In genomic region chr6:160972594-160972993, GRCh38 we compare ENCODE assay signal across 8 cellular contexts. TPM values are rescaled to one million over a fixed set of nuclear protein-coding genes. Genes with fewer than 3 reads are reported as not detected.
DNase-seq lines count a peak whose midpoint lies in the region; ATAC-seq, FAIRE-seq and TF ChIP-seq lines count a peak whose summit lies in the region.
"Not testable (repeated sequence)": the region's sequence is repeated elsewhere in the genome, so short reads cannot be mapped to it uniquely, and the experiment has no call there.

No MANE protein-coding gene starts in this region.

- H3K9me1 ChIP-seq in keratinocyte (ENCODE audit: control insufficient read depth, extremely low read depth, insufficient read depth, low read length), result not testable (repeated sequence)

- WGBS in mammary epithelial cell (ENCODE audit: low coverage, missing lambda C conversion rate), result 98% methylated on average over 8 of the region's 16 CpGs
- WGBS in suprapubic skin, result 94% methylated on average over 16 of the region's 16 CpGs

- not testable (repeated sequence) for BruUV-seq in mammary epithelial cell (replicated peaks; lab: Mats Ljungman, UMichigan)

- H4K20me1 ChIP-seq in KMS-11 (ENCODE audit: insufficient read depth); mammary epithelial cell (ENCODE audit: insufficient read depth, low read length); keratinocyte (ENCODE audit: control insufficient read depth, extremely low read depth, insufficient read depth, low read length); neural progenitor cell (ENCODE audit: low read depth): not testable (repeated sequence)

- FAIRE-seq in keratinocyte (lab: Jason Lieb, UNC), result not testable (repeated sequence)

- CTCF ChIA-PET in AG04450 (lab: Charles Lee), result interaction anchor here (0.7 to 2.6 kb wide), 4 partner anchors 18 to 398 kb away, joined by 3 to 11 read pairs (median 4); no protein-coding TSS in a partner anchor
- CTCF ChIA-PET in mammary epithelial cell (lab: Charles Lee; ENCODE audit: low non-redundant PET), result not testable (repeated sequence)

- H3K36me3 ChIP-seq in KMS-11 (ENCODE audit: insufficient read depth); SJCRH30; mammary epithelial cell (ENCODE audit: insufficient read depth, low read length); keratinocyte (ENCODE audit: control insufficient read depth in 2 of 2, extremely low read depth in 1 of 2, insufficient read depth in 2 of 2, low read length in 2 of 2); neural progenitor cell; suprapubic skin: not testable (repeated sequence)

- peak overlapping the region; percentile 65 for H3K9ac ChIP-seq in KMS-11
- not testable (repeated sequence) for H3K9ac ChIP-seq in mammary epithelial cell (ENCODE audit: insufficient read depth, low read length); keratinocyte (ENCODE audit: control insufficient read depth, extremely low read depth, insufficient read depth, low read length); neural progenitor cell

- intact Hi-C loops in mammary epithelial cell (cut with micrococcal nuclease), result not testable (repeated sequence)

- H3K4me2 ChIP-seq in KMS-11 (peak overlapping the region; percentile 81), keratinocyte (ENCODE audit: control insufficient read depth, extremely low read depth, insufficient read depth, low read depth, low read length) (peak overlapping the region; percentile 76)
- not testable (repeated sequence) for H3K4me2 ChIP-seq in mammary epithelial cell (ENCODE audit: insufficient read depth, low read depth, low read length); neural progenitor cell

- not testable (repeated sequence) for H3K9me3 ChIP-seq in AG04450 (ENCODE audit: control insufficient read depth, insufficient read depth, low read length); SJCRH30 (replicated peaks); mammary epithelial cell (replicated peaks; ENCODE audit: insufficient read depth, low read length); keratinocyte (ENCODE audit: control insufficient read depth, low read depth, low read length); neural progenitor cell (ENCODE audit: low read depth); suprapubic skin

- POLR2A ChIA-PET in AG04450 (lab: Yijun Ruan, JAX), result interaction anchor here (0.7 to 1.1 kb wide), 2 partner anchors 22 to 42 kb away, joined by 3 to 4 read pairs; no protein-coding TSS in a partner anchor

- H3F3A ChIP-seq in neural progenitor cell (ENCODE audit: low read depth), result not testable (repeated sequence)

- peaks cover 45% of the 10 kb centered on the region for H3K4me1 ChIP-seq in KMS-11 (ENCODE audit: low read depth, poor library complexity, severe bottlenecking)
- H3K4me1 ChIP-seq in SJCRH30, result peaks cover 30% of the 10 kb centered on the region
- H3K4me1 ChIP-seq in mammary epithelial cell (ENCODE audit: insufficient read depth, low read length), result peaks cover 35% of the 10 kb centered on the region
- H3K4me1 ChIP-seq in foreskin keratinocyte, result peaks cover 16% of the 10 kb centered on the region
- peaks cover 34% of the 10 kb centered on the region for H3K4me1 ChIP-seq in keratinocyte (ENCODE audit: control insufficient read depth, extremely low read depth, insufficient read depth, low read length)
- not testable (repeated sequence) for H3K4me1 ChIP-seq in neural progenitor cell
- peaks cover 32% of the 10 kb centered on the region for H3K4me1 ChIP-seq in suprapubic skin

- in situ Hi-C loops in mammary epithelial cell (cut with MboI; ENCODE audit: low sequenced_read_pairs in 2 of 2), result not testable (repeated sequence)

- H3K36me3 Mint-ChIP-seq in neural progenitor cell, result not testable (repeated sequence)

- not testable (repeated sequence) for ATAC-seq in foreskin keratinocyte

- TF ChIP-seq POLR2A in suprapubic skin (IDR thresholded peaks at IDR 0.05), result not testable (repeated sequence)

- dilution Hi-C loops in mammary epithelial cell (cut with HindIII; ENCODE audit: low sequenced_read_pairs), result loop anchor here (10.0 kb wide), 2 partner anchors 72 to 162 kb away; no protein-coding TSS in a partner anchor
- dilution Hi-C loops in keratinocyte (cut with MboI; ENCODE audit: extremely low pct_ligation_motif_present, low sequenced_read_pairs), result not testable (repeated sequence)

- not testable (repeated sequence) for DNase-seq in AG04450 (ENCODE audit: low read depth, low spot score); SJCRH30; mammary epithelial cell; foreskin keratinocyte; keratinocyte (ENCODE audit: low read depth, low spot score); neural progenitor cell (ENCODE audit: low spot score); suprapubic skin (ENCODE audit: low spot score in 2 of 2)

- H3K9me3 Mint-ChIP-seq in neural progenitor cell, result not testable (repeated sequence)

- not testable (repeated sequence) for H3K27me3 Mint-ChIP-seq in neural progenitor cell (ENCODE audit: insufficient read depth, low read depth)

- H3K27me3 ChIP-seq in AG04450 (ENCODE audit: control insufficient read depth, insufficient read depth, low read length); KMS-11 (ENCODE audit: insufficient read depth, low read depth); SJCRH30; mammary epithelial cell (ENCODE audit: insufficient read depth, low read length); foreskin keratinocyte; keratinocyte (ENCODE audit: control insufficient read depth, extremely low read depth, insufficient read depth, low read length); neural progenitor cell; suprapubic skin: not testable (repeated sequence)

- not testable (repeated sequence) for H3K4me3 Mint-ChIP-seq in neural progenitor cell

- H3K79me2 ChIP-seq in KMS-11 (ENCODE audit: insufficient read depth, low read depth); mammary epithelial cell (ENCODE audit: insufficient read depth, low read length); keratinocyte (ENCODE audit: control insufficient read depth, insufficient read depth, low read length); neural progenitor cell (ENCODE audit: low read depth): not testable (repeated sequence)

- peaks cover 31% of the 10 kb centered on the region for H3K4me1 Mint-ChIP-seq in neural progenitor cell

- not testable (repeated sequence) for TF ChIP-seq EP300 in suprapubic skin (IDR thresholded peaks at IDR 0.05)

- peak overlapping the region; percentile 39 for H3K27ac Mint-ChIP-seq in neural progenitor cell

- H3K27ac ChIP-seq in AG04450 (ENCODE audit: low read depth, low read length) (peak overlapping the region; percentile 89), KMS-11 (peak overlapping the region; percentile 96), SJCRH30 (peak overlapping the region; percentile 55), mammary epithelial cell (ENCODE audit: insufficient read depth, low read depth, low read length) (peak overlapping the region; percentile 59), foreskin keratinocyte (peak overlapping the region; percentile 82), keratinocyte (ENCODE audit: control insufficient read depth, insufficient read depth, low read length) (peak overlapping the region; percentile 66), suprapubic skin (peak overlapping the region; percentile 6)
- not testable (repeated sequence) for H3K27ac ChIP-seq in neural progenitor cell

- not testable (repeated sequence) for TF ChIP-seq CTCF in AG04450 (IDR thresholded peaks at IDR 0.05; ENCODE audit: low read depth, low read length); KMS-11 (conservative IDR thresholded peaks at IDR 0.05; ENCODE audit: low read depth, low read length); mammary epithelial cell (conservative IDR thresholded peaks at IDR 0.05 in 1 of 2, IDR thresholded peaks at IDR 0.05 in 1 of 2; ENCODE audit: extremely low read depth in 1 of 2, insufficient read depth in 1 of 2, low read depth in 1 of 2, low read length in 2 of 2); foreskin keratinocyte (conservative IDR thresholded peaks at IDR 0.05); keratinocyte (optimal IDR thresholded peaks at IDR 0.05 in 1 of 3, IDR thresholded peaks at IDR 0.05 in 1 of 3, conservative IDR thresholded peaks at IDR 0.05 in 1 of 3; ENCODE audit: extremely low read depth in 1 of 3, insufficient read depth in 2 of 3, low read length in 3 of 3); neural progenitor cell (IDR thresholded peaks at IDR 0.05); suprapubic skin (IDR thresholded peaks at IDR 0.05)

- not testable (repeated sequence) for H3K4me3 ChIP-seq in AG04450 (ENCODE audit: low read depth, low read length); KMS-11 (IDR thresholded peaks at IDR 0.05; ENCODE audit: insufficient read depth, low read depth, low read length); SJCRH30; mammary epithelial cell (replicated peaks in 1 of 3; ENCODE audit: insufficient read depth in 1 of 3, low read depth in 2 of 3, low read length in 3 of 3); keratinocyte (ENCODE audit: control insufficient read depth in 2 of 3, extremely low read depth in 1 of 3, insufficient read depth in 2 of 3, low read depth in 1 of 3, low read length in 3 of 3); neural progenitor cell; suprapubic skin

- H2AFZ ChIP-seq in KMS-11 (ENCODE audit: low read depth), result peak overlapping the region; percentile 62
- H2AFZ ChIP-seq in mammary epithelial cell (ENCODE audit: low read depth, low read length); keratinocyte (ENCODE audit: control insufficient read depth, low read length); neural progenitor cell (replicated peaks): not testable (repeated sequence)

RNA-seq across cellular contexts. Expression of gene MAP3K4, which starts 19.0 kb away (rescaled TPM):
- 12.3 and 12.7 TPM in 2 replicates for polyA plus RNA-seq in AG04450 (2011; rRNA removed)
- polyA minus RNA-seq in AG04450 (2011; rRNA and poly(A)+ RNA removed), result 25.5 and 31.7 TPM in 2 replicates
- 44.7 and 47.5 TPM in 2 replicates for total RNA-seq in SJCRH30 (2014; rRNA removed; shearing (Covaris generic))
- 10 to 100 TPM; 44.4 to 54.0 TPM for total RNA-seq in mammary epithelial cell
- polyA plus RNA-seq in mammary epithelial cell, result 12.0 TPM
- polyA minus RNA-seq in mammary epithelial cell, result 39.8 TPM
- total RNA-seq in foreskin keratinocyte, result 25.0 and 26.1 TPM in 2 replicates
- polyA plus RNA-seq in foreskin keratinocyte, result 9.7 and 11.7 TPM in 2 replicates
- 9.0 to 12.8 TPM (median 11.8 TPM) in 3 replicates for polyA plus RNA-seq in keratinocyte
- polyA plus RNA-seq in keratinocyte (2011; ENCODE audit: low read depth), result 16.1 TPM
- polyA plus RNA-seq in keratinocyte (2011; cell fraction: cytosol; rRNA removed), result 6.2 and 8.5 TPM in 2 replicates
- 22.1 and 25.2 TPM in 2 replicates for polyA plus RNA-seq in keratinocyte (2011; cell fraction: nucleus; rRNA removed)
- polyA plus RNA-seq in keratinocyte (2012; ENCODE audit: low replicate concordance), result 12.7 and 14.7 TPM in 2 replicates
- polyA minus RNA-seq in keratinocyte, result 8.5 to 23.7 TPM (median 14.8 TPM) in 3 replicates
- 13.8 TPM for polyA minus RNA-seq in keratinocyte (2011; cell fraction: cytosol; rRNA and poly(A)+ RNA removed)
- 18.1 and 35.6 TPM in 2 replicates for polyA minus RNA-seq in keratinocyte (2011; cell fraction: nucleus; rRNA and poly(A)+ RNA removed)
- total RNA-seq in neural progenitor cell (ENCODE audit: low replicate concordance), result 44.2 and 59.6 TPM in 2 replicates
- total RNA-seq in suprapubic skin, result 10 to 100 TPM; 29.2 to 83.2 (median 45.2) TPM
